Comparison of ENCODE assay signal across 22 cellular contexts in the genomic region with DNA sequence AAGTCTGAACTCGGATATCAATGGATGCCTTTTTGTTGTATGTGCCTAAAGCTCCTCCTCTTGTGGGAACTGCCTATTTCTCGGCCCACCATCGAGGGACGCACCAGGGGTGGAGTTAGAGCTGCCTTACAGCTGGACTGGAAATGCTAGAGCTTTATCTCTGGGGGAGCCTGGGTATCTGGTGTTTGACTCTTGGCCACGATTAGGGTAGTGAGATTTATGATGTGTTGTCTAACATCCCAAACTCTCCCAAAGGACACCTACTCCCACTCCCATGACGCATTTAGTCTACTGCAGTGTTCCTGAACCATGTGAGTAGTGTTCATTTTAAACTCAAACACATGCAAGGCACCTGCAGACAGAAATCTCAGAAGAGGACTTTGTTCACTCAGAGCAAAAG.
"Had no signal": no experiment of that assay in that cellular context is flagged by ENCODE, and none has a peak within 500 bp of the region (broad histone marks: within the 10 kb centered on the region; RNA-seq: fewer than 3 reads in every experiment).

No MANE protein-coding gene starts in this region.

- DNase-seq: nephron progenitor cell; nucleus accumbens; ovary; posterior cingulate gyrus; psoas muscle; right lobe of liver; sigmoid colon; small intestine; stimulated activated CD4-positive, alpha-beta T cell treated with anti-CD3 and anti-CD28 coated beads, Interleukin-15, amount 100 ng/mL, for 24 hours; stimulated activated CD4-positive, alpha-beta T cell treated with anti-CD3 and anti-CD28 coated beads, Interleukin-2, amount 100 ng/mL, for 24 hours; stimulated activated CD4-positive, alpha-beta T cell treated with anti-CD3 and anti-CD28 coated beads, Interleukin-2, amount 100 ng/mL, for 48 hours; stimulated activated CD4-positive, alpha-beta T cell treated with anti-CD3 and anti-CD28 coated beads, Interleukin-4, amount 100 ng/mL, for 24 hours; stimulated activated naive B cell treated with anti-CD40 and anti-IgM and Interleukin-4, amounts not matched to agents 10 μg/mL and 1 μg/mL and 100 μg/mL, for 72 hours; stimulated activated naive CD4-positive, alpha-beta T cell treated with Interleukin-2 at 50 U/mL for 16 hours; stomach; thyroid gland; trophoblast cell; upper lobe of left lung had no signal

- ATAC-seq: natural killer cell treated with Interleukin-12 subunit alpha and Interleukin-12 subunit beta and Interleukin-15 and Interleukin-18, amount 100 ng/mL, for 72 hours; psoas muscle; right cardiac atrium; right lobe of liver; stimulated activated effector memory CD8-positive, alpha-beta T cell treated with anti-CD3 and anti-CD28 coated beads, Interleukin-12 subunit alpha, Interleukin-12 subunit beta, amount 100 ng/mL, for 72 hours; stimulated activated naive B cell treated with anti-CD40 and anti-IgM and Interleukin-4, amounts not matched to agents 10 μg/mL and 1 μg/mL and 100 μg/mL, for 72 hours had no signal

- FAIRE-seq: small intestine, urothelium cell line had no signal
